Comparison of ENCODE assay signal across 1 cellular context in the genomic region with DNA sequence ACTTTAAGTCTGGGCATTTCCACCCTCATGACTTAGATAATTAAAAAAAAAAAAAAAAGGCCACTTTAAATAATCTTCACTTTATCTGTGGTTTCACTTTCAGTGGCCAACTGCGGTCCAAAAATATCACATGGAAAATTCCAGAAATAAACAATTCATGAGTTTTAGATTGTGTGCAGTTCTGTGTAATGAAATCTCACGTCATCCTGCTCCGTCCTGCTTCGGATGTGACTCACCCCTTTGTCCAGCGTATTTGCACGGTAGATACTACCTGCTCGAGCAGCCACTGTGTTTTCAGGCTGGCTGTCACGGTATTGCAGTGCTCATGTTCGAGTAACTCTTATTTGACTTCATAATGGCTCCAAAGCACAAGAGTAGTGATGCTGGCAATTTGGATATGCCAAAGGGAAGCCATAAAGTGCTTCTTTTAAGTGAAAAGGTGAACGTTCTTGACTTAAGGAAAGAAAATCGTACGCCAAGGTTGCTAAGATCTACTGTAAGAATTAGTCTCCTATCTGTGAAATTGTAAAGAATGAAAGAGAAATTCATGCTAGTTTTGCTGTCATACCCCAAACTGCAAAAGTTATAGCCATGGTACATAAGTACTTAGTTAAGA.
A peak's percentile ranks its signal among the peaks of the same experiment; 100 is the strongest.
TF ChIP-seq lines count a peak whose summit lies in the region.

No MANE protein-coding gene starts in this region.

TF ChIP-seq in GM12878, 131 proteins besides CTCF, POLR2A, EP300 and RAD21 (continued from another document and continues in another):
- TF ChIP-seq ELK1 (IDR thresholded peaks at IDR 0.05; ENCODE audit: low read depth, low read length) (0 out of 2 replicates have a peak, but pooled peaks have one; percentile 13), NFXL1 (IDR thresholded peaks at IDR 0.05; ENCODE audit: borderline replicate concordance) (no peak), IKZF2 (IDR thresholded peaks at IDR 0.05) (peak; percentile 63 to 74; a peak in 3 of 4 replicates), ZNF274 (IDR thresholded peaks at IDR 0.05; ENCODE audit: insufficient read depth, insufficient read length) (no peak), POLR2AphosphoS2 (IDR thresholded peaks at IDR 0.05; ENCODE audit: low read depth, low read length) (no peak), EGR1 (IDR thresholded peaks at IDR 0.05; ENCODE audit: borderline replicate concordance in 1 of 2, low read depth in 2 of 2, low read length in 2 of 2) (0 out of 3 replicates have a peak, but pooled peaks of 1 of the 2 experiments have one; percentile 6), JUNB (IDR thresholded peaks at IDR 0.05) (peak; percentile 86), CBX5 (IDR thresholded peaks at IDR 0.05; ENCODE audit: low read depth) (0 out of 2 replicates have a peak, but pooled peaks have one; percentile 55), NR2C1 (IDR thresholded peaks at IDR 0.05) (no peak), BCL11A (IDR thresholded peaks at IDR 0.05; ENCODE audit: low read depth, low read length) (peak; percentile 83; the same call in 1 of the 2 replicates), BMI1 (IDR thresholded peaks at IDR 0.05; ENCODE audit: borderline replicate concordance) (no peak), MEF2B (IDR thresholded peaks at IDR 0.05; ENCODE audit: partially characterized antibody, poor library complexity, severe bottlenecking) (peak; percentile 69), GABPA (IDR thresholded peaks at IDR 0.05; ENCODE audit: low read depth) (0 out of 2 replicates have a peak, but pooled peaks have one; percentile 21), CREB1 (IDR thresholded peaks at IDR 0.05; ENCODE audit: low read depth) (peak; percentile 88), RCOR1 (conservative IDR thresholded peaks at IDR 0.05; ENCODE audit: low read depth, low read length) (no peak), TBL1XR1 (IDR thresholded peaks at IDR 0.05; ENCODE audit: low read depth, low read length) (0 out of 2 replicates have a peak, but pooled peaks have one; percentile 65), YY1 (IDR thresholded peaks at IDR 0.05; ENCODE audit: low read depth, low read length) (0 out of 2 replicates have a peak, but pooled peaks have one; percentile 39), CREM (IDR thresholded peaks at IDR 0.05; ENCODE audit: low read depth) (peak; percentile 91), ETV6 (conservative IDR thresholded peaks at IDR 0.05 in 1 of 2, IDR thresholded peaks at IDR 0.05 in 1 of 2; ENCODE audit: borderline replicate concordance in 1 of 2, low read depth in 1 of 2) (0 out of 4 replicates have a peak, but pooled peaks of 1 of the 2 experiments have one; percentile 64), ZNF207 (IDR thresholded peaks at IDR 0.05; ENCODE audit: borderline replicate concordance) (no peak), MTA3 (IDR thresholded peaks at IDR 0.05; ENCODE audit: borderline replicate concordance, low read length) (peak; percentile 52; the same call in 1 of the 2 replicates), NBN (IDR thresholded peaks at IDR 0.05) (peak; percentile 64; the same call in 1 of the 2 replicates), SMAD5 (IDR thresholded peaks at IDR 0.05; ENCODE audit: low read depth) (no peak; the same call in 1 of the 2 replicates), PAX5 (IDR thresholded peaks at IDR 0.05; ENCODE audit: borderline replicate concordance, low read depth, low read length) (0 out of 2 replicates have a peak, but pooled peaks have one; percentile 42), ZNF384 (IDR thresholded peaks at IDR 0.05; ENCODE audit: borderline replicate concordance, low read depth, low read length) (peak; percentile 76), RUNX3 (IDR thresholded peaks at IDR 0.05; ENCODE audit: low read length) (peak; percentile 93), STAT3 (IDR thresholded peaks at IDR 0.05; ENCODE audit: low read depth, low read length) (0 out of 2 replicates have a peak, but pooled peaks have one; percentile 23), BRCA1 (IDR thresholded peaks at IDR 0.05; ENCODE audit: low read depth, low read length) (no peak), PML (IDR thresholded peaks at IDR 0.05; ENCODE audit: low read length) (peak; percentile 29; the same call in 1 of the 2 replicates), TCF7 (IDR thresholded peaks at IDR 0.05; ENCODE audit: borderline replicate concordance) (peak; percentile 31; the same call in 1 of the 2 replicates), SKIL (IDR thresholded peaks at IDR 0.05; ENCODE audit: low read depth, poor library complexity, severe bottlenecking) (peak; percentile 62), ATF7 (IDR thresholded peaks at IDR 0.05; ENCODE audit: low read depth) (peak; percentile 90)
- TF ChIP-seq, protein P1, sequence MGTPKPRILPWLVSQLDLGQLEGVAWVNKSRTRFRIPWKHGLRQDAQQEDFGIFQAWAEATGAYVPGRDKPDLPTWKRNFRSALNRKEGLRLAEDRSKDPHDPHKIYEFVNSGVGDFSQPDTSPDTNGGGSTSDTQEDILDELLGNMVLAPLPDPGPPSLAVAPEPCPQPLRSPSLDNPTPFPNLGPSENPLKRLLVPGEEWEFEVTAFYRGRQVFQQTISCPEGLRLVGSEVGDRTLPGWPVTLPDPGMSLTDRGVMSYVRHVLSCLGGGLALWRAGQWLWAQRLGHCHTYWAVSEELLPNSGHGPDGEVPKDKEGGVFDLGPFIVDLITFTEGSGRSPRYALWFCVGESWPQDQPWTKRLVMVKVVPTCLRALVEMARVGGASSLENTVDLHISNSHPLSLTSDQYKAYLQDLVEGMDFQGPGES (IDR thresholded peaks at IDR 0.05): no peak
- TF ChIP-seq, protein P2, sequence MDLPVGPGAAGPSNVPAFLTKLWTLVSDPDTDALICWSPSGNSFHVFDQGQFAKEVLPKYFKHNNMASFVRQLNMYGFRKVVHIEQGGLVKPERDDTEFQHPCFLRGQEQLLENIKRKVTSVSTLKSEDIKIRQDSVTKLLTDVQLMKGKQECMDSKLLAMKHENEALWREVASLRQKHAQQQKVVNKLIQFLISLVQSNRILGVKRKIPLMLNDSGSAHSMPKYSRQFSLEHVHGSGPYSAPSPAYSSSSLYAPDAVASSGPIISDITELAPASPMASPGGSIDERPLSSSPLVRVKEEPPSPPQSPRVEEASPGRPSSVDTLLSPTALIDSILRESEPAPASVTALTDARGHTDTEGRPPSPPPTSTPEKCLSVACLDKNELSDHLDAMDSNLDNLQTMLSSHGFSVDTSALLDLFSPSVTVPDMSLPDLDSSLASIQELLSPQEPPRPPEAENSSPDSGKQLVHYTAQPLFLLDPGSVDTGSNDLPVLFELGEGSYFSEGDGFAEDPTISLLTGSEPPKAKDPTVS (IDR thresholded peaks at IDR 0.05; ENCODE audit: low read depth, low read length): peak; percentile 95
- TF ChIP-seq, protein P3, sequence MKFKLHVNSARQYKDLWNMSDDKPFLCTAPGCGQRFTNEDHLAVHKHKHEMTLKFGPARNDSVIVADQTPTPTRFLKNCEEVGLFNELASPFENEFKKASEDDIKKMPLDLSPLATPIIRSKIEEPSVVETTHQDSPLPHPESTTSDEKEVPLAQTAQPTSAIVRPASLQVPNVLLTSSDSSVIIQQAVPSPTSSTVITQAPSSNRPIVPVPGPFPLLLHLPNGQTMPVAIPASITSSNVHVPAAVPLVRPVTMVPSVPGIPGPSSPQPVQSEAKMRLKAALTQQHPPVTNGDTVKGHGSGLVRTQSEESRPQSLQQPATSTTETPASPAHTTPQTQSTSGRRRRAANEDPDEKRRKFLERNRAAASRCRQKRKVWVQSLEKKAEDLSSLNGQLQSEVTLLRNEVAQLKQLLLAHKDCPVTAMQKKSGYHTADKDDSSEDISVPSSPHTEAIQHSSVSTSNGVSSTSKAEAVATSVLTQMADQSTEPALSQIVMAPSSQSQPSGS (IDR thresholded peaks at IDR 0.05; ENCODE audit: low read length): peak; percentile 89
- TF ChIP-seq, protein P4, sequence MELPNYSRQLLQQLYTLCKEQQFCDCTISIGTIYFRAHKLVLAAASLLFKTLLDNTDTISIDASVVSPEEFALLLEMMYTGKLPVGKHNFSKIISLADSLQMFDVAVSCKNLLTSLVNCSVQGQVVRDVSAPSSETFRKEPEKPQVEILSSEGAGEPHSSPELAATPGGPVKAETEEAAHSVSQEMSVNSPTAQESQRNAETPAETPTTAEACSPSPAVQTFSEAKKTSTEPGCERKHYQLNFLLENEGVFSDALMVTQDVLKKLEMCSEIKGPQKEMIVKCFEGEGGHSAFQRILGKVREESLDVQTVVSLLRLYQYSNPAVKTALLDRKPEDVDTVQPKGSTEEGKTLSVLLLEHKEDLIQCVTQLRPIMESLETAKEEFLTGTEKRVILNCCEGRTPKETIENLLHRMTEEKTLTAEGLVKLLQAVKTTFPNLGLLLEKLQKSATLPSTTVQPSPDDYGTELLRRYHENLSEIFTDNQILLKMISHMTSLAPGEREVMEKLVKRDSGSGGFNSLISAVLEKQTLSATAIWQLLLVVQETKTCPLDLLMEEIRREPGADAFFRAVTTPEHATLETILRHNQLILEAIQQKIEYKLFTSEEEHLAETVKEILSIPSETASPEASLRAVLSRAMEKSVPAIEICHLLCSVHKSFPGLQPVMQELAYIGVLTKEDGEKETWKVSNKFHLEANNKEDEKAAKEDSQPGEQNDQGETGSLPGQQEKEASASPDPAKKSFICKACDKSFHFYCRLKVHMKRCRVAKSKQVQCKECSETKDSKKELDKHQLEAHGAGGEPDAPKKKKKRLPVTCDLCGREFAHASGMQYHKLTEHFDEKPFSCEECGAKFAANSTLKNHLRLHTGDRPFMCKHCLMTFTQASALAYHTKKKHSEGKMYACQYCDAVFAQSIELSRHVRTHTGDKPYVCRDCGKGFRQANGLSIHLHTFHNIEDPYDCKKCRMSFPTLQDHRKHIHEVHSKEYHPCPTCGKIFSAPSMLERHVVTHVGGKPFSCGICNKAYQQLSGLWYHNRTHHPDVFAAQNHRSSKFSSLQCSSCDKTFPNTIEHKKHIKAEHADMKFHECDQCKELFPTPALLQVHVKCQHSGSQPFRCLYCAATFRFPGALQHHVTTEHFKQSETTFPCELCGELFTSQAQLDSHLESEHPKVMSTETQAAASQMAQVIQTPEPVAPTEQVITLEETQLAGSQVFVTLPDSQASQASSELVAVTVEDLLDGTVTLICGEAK (IDR thresholded peaks at IDR 0.05; ENCODE audit: borderline replicate concordance): 0 out of 2 replicates have a peak, but pooled peaks have one; percentile 9
- TF ChIP-seq, protein P5, sequence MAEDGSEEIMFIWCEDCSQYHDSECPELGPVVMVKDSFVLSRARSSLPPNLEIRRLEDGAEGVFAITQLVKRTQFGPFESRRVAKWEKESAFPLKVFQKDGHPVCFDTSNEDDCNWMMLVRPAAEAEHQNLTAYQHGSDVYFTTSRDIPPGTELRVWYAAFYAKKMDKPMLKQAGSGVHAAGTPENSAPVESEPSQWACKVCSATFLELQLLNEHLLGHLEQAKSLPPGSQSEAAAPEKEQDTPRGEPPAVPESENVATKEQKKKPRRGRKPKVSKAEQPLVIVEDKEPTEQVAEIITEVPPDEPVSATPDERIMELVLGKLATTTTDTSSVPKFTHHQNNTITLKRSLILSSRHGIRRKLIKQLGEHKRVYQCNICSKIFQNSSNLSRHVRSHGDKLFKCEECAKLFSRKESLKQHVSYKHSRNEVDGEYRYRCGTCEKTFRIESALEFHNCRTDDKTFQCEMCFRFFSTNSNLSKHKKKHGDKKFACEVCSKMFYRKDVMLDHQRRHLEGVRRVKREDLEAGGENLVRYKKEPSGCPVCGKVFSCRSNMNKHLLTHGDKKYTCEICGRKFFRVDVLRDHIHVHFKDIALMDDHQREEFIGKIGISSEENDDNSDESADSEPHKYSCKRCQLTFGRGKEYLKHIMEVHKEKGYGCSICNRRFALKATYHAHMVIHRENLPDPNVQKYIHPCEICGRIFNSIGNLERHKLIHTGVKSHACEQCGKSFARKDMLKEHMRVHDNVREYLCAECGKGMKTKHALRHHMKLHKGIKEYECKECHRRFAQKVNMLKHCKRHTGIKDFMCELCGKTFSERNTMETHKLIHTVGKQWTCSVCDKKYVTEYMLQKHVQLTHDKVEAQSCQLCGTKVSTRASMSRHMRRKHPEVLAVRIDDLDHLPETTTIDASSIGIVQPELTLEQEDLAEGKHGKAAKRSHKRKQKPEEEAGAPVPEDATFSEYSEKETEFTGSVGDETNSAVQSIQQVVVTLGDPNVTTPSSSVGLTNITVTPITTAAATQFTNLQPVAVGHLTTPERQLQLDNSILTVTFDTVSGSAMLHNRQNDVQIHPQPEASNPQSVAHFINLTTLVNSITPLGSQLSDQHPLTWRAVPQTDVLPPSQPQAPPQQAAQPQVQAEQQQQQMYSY (CRISPR knock-in tag; IDR thresholded peaks at IDR 0.05): no peak
